In genomic region chr3:175651716-175652115, GRCh38 we compare ENCODE assay signal across 20 cellular contexts.
A peak's percentile ranks its signal among the peaks of the same experiment; 100 is the strongest.
DNase-seq lines count a peak whose midpoint lies in the region; ATAC-seq and TF ChIP-seq lines count a peak whose summit lies in the region.
"Had no signal": no experiment of that assay in that cellular context is flagged by ENCODE, and none has a peak within 500 bp of the region (broad histone marks: within the 10 kb centered on the region; RNA-seq: fewer than 3 reads in every experiment).

No MANE protein-coding gene starts in this region.

- intact Hi-C loops in sciatic nerve (cut with DNase I): no loop called here
- intact Hi-C loops in transverse colon (cut with DNase I; ENCODE audit: low total_unique reads): no loop called here

- H3K36me3 ChIP-seq in brain microvascular endothelial cell (replicated peaks) (no peaks in the 10 kb centered on the region), transverse colon (no peaks in the 10 kb centered on the region)
- H3K36me3 ChIP-seq: BLaER1, heart right ventricle, vagina, WERI-Rb-1 had no signal

- H3K4me3 ChIP-seq in brain microvascular endothelial cell (ENCODE audit: low read depth, low read length) (peak overlapping the region; percentile 30), transverse colon (no peak overlapping the region)
- H3K4me3 ChIP-seq: BLaER1, skin epidermis, vagina had no signal

- no peaks in the 10 kb centered on the region for H3K4me1 ChIP-seq in transverse colon
- H3K4me1 ChIP-seq: BLaER1, vagina had no signal

- WGBS in transverse colon (ENCODE audit: low coverage in 1 of 2), 2 donors: 66 to 67% methylated on average over 5 of the region's 5 CpGs

- H3K9me3 ChIP-seq in transverse colon: no peaks in the 10 kb centered on the region
- H3K9me3 ChIP-seq: BLaER1, heart right ventricle, vagina had no signal

- ATAC-seq in sciatic nerve (peak; percentile 52), GM19463 (IDR thresholded peaks at IDR 0.05; ENCODE audit: unreplicated experiment) (no peak), GM18511 (IDR thresholded peaks at IDR 0.05; ENCODE audit: unreplicated experiment) (no peak)
- ATAC-seq: effector memory CD8-positive, alpha-beta T cell; heart right ventricle; T-helper 17 cell had no signal

- no peak for TF ChIP-seq EP300 in transverse colon (IDR thresholded peaks at IDR 0.05; ENCODE audit: low read depth)

- TF ChIP-seq POLR2A in transverse colon (IDR thresholded peaks at IDR 0.05): no peak

- TF ChIP-seq CTCF in brain microvascular endothelial cell (IDR thresholded peaks at IDR 0.05; ENCODE audit: low read depth, low read length, missing control alignments) (no peak), transverse colon (IDR thresholded peaks at IDR 0.05) (no peak)

- peak; percentile 26 for DNase-seq in NCI-H1436 treated with DMSO at 0.1 percent for 48 hours (lab: John Stamatoyannopoulos, UW)
- DNase-seq in NCI-H1436 (lab: John Stamatoyannopoulos, UW): no peak
- peak; percentile 57 for DNase-seq in NCI-H1092 treated with DMSO at 0.1 percent for 48 hours (lab: John Stamatoyannopoulos, UW)
- DNase-seq in brain microvascular endothelial cell: no peak
- no peak for DNase-seq in sciatic nerve (ENCODE audit: low spot score)
- DNase-seq in transverse colon: no peak
- DNase-seq: activated CD4-positive, alpha-beta memory T cell treated with anti-CD3 and anti-CD28 coated beads for 36 hours; effector memory CD8-positive, alpha-beta T cell; heart right ventricle; naive B cell; NCI-H1417 treated with DMSO at 0.1 percent for 48 hours; SIG-M5; stimulated activated CD4-positive, alpha-beta T cell treated with anti-CD3 and anti-CD28 coated beads, Interleukin-4, amount 100 ng/mL, for 24 hours; T-helper 17 cell; WERI-Rb-1 had no signal

- in situ Hi-C loops in brain microvascular endothelial cell (cut with HindIII; ENCODE audit: low pct_ligation_motif_present, low sequenced_read_pairs) (no loop called here), transverse colon (cut with MboI; ENCODE audit: low pct_ligation_motif_present in 1 of 4, low pct_unique_long_range_greater_than_20kb in 1 of 4, low sequenced_read_pairs in 3 of 4) (no loop called here)

- H3K27ac ChIP-seq in brain microvascular endothelial cell: no peak overlapping the region
- no peak overlapping the region for H3K27ac ChIP-seq in transverse colon
- H3K27ac ChIP-seq: BLaER1, heart right ventricle, skin epidermis, vagina, WERI-Rb-1 had no signal

- H3K27me3 ChIP-seq in brain microvascular endothelial cell (replicated peaks) (no peaks in the 10 kb centered on the region), transverse colon (no peaks in the 10 kb centered on the region)
- H3K27me3 ChIP-seq: BLaER1, heart right ventricle, vagina had no signal

Comparison
In these comparisons a context has a peak if more than half of its experiments do, and no peak if none do; other contexts are left out.
1. DNase-seq: peak in NCI-H1436 treated with DMSO at 0.1 percent for 48 hours (single experiment) and NCI-H1092 treated with DMSO at 0.1 percent for 48 hours (single experiment); none in NCI-H1436 (single experiment), brain microvascular endothelial cell (single experiment), sciatic nerve (single experiment) and transverse colon (single experiment).